Comparison of ENCODE assay signal across 1 cellular context in genomic region chr1:205210876-205211838, GRCh38.
TF ChIP-seq lines count a peak whose summit lies in the region.

Gene DSTYK (minus strand): TSS chr1:205211702. CDS start chr1:205211535, 167 bp downstream.

TF ChIP-seq in HEK293, 187 proteins besides CTCF, POLR2A, EP300 and RAD21 (continued from another document and continues in another):
- peak; percentile 64 for TF ChIP-seq KLF1 (tag by site-specific recombination; IDR thresholded peaks at IDR 0.05)
- TF ChIP-seq ZNF658 (tag by site-specific recombination; IDR thresholded peaks at IDR 0.05), result no peak
- TF ChIP-seq ZBTB44 (tag by site-specific recombination; IDR thresholded peaks at IDR 0.05), result peak; percentile 96
- TF ChIP-seq ZNF707 (tag by site-specific recombination; IDR thresholded peaks at IDR 0.05), result 0 out of 2 replicates have a peak, but pooled peaks have one; percentile 23
- no peak for TF ChIP-seq ZNF544 (tag by site-specific recombination; IDR thresholded peaks at IDR 0.05)
- no peak for TF ChIP-seq ZFP41 (tag by site-specific recombination; IDR thresholded peaks at IDR 0.05; ENCODE audit: borderline replicate concordance)
- TF ChIP-seq ZNF768 (tag by site-specific recombination; IDR thresholded peaks at IDR 0.05), result 0 out of 2 replicates have a peak, but pooled peaks have one; percentile 1
- peak; percentile 96 for TF ChIP-seq ZNF692 (tag by site-specific recombination; IDR thresholded peaks at IDR 0.05)
- no peak for TF ChIP-seq ZNF837 (tag by site-specific recombination; IDR thresholded peaks at IDR 0.05)
- no peak for TF ChIP-seq ZNF426 (tag by site-specific recombination; IDR thresholded peaks at IDR 0.05)
- peak; percentile 97 for TF ChIP-seq ZFHX2 (tag by site-specific recombination; conservative IDR thresholded peaks at IDR 0.05)
- peak; percentile 84 for TF ChIP-seq ZBTB6 (tag by site-specific recombination; IDR thresholded peaks at IDR 0.05)
- peak; percentile 77; the same call in 1 of the 2 replicates for TF ChIP-seq KLF10 (tag by site-specific recombination; IDR thresholded peaks at IDR 0.05)
- peak; percentile 32; the same call in 1 of the 2 replicates for TF ChIP-seq FEZF1 (tag by site-specific recombination; IDR thresholded peaks at IDR 0.05)
- no peak for TF ChIP-seq BCL11A (tag by site-specific recombination; IDR thresholded peaks at IDR 0.05; ENCODE audit: low read depth)
- TF ChIP-seq ZNF555 (tag by site-specific recombination; conservative IDR thresholded peaks at IDR 0.05), result no peak
- no peak for TF ChIP-seq ZNF354C (tag by site-specific recombination; IDR thresholded peaks at IDR 0.05; ENCODE audit: borderline replicate concordance, low read depth)
- TF ChIP-seq ZNF664 (tag by site-specific recombination; IDR thresholded peaks at IDR 0.05), result 0 out of 2 replicates have a peak, but pooled peaks have one; percentile 5
- no peak for TF ChIP-seq ZNF292 (tag by site-specific recombination; IDR thresholded peaks at IDR 0.05; ENCODE audit: borderline replicate concordance, low read depth)
- TF ChIP-seq SALL2 (tag by site-specific recombination; IDR thresholded peaks at IDR 0.05; ENCODE audit: borderline replicate concordance), result peak; percentile 95
- TF ChIP-seq EGR2 (tag by site-specific recombination; IDR thresholded peaks at IDR 0.05; ENCODE audit: low read depth), result peak; percentile 95
- peak; percentile 85 for TF ChIP-seq SP2 (tag by site-specific recombination; IDR thresholded peaks at IDR 0.05)
- TF ChIP-seq ZNF677 (tag by site-specific recombination; IDR thresholded peaks at IDR 0.05), result no peak
- no peak for TF ChIP-seq ZNF174 (tag by site-specific recombination; IDR thresholded peaks at IDR 0.05)
- TF ChIP-seq ZNF610 (tag by site-specific recombination; IDR thresholded peaks at IDR 0.05; ENCODE audit: borderline replicate concordance), result peak; percentile 87
- TF ChIP-seq ZNF777 (tag by site-specific recombination; IDR thresholded peaks at IDR 0.05; ENCODE audit: borderline replicate concordance), result no peak; the same call in 1 of the 2 replicates
- peak; percentile 73 for TF ChIP-seq ZNF518A (tag by site-specific recombination; conservative IDR thresholded peaks at IDR 0.05; ENCODE audit: low read depth)
- TF ChIP-seq ZNF155 (tag by site-specific recombination; IDR thresholded peaks at IDR 0.05), result no peak
- TF ChIP-seq ZNF558 (tag by site-specific recombination; IDR thresholded peaks at IDR 0.05), result peak; percentile 77; the same call in 1 of the 2 replicates
- TF ChIP-seq TRIM28 (IDR thresholded peaks at IDR 0.05; ENCODE audit: borderline replicate concordance, low read length), result peak; percentile 86; the same call in 1 of the 2 replicates
- peak; percentile 100 for TF ChIP-seq ZBTB11 (tag by site-specific recombination; conservative IDR thresholded peaks at IDR 0.05; ENCODE audit: low read depth)
- TF ChIP-seq ZIC2 (tag by site-specific recombination; IDR thresholded peaks at IDR 0.05), result peak; percentile 84
- TF ChIP-seq ZNF76 (tag by site-specific recombination; IDR thresholded peaks at IDR 0.05; ENCODE audit: borderline replicate concordance, low read depth), result peak; percentile 97
- TF ChIP-seq OVOL3 (tag by site-specific recombination; IDR thresholded peaks at IDR 0.05), result peak; percentile 86
- TF ChIP-seq ZNF48 (tag by site-specific recombination; IDR thresholded peaks at IDR 0.05), result no peak
- peak; percentile 92 for TF ChIP-seq ZBTB26 (tag by site-specific recombination; optimal IDR thresholded peaks at IDR 0.05)
- peak; percentile 10; the same call in 1 of the 2 replicates for TF ChIP-seq ZNF10 (tag by site-specific recombination; IDR thresholded peaks at IDR 0.05)
- peak; percentile 96 for TF ChIP-seq YY1 (tag by site-specific recombination; IDR thresholded peaks at IDR 0.05)
- TF ChIP-seq ZNF302 (tag by site-specific recombination; IDR thresholded peaks at IDR 0.05; ENCODE audit: low read depth), result no peak
- TF ChIP-seq PRDM10 (tag by site-specific recombination; IDR thresholded peaks at IDR 0.05), result peak; percentile 83
- TF ChIP-seq BCL6B (tag by site-specific recombination; IDR thresholded peaks at IDR 0.05), result no peak
